ENCODE assay signal across 8 cellular contexts in the genomic region with DNA sequence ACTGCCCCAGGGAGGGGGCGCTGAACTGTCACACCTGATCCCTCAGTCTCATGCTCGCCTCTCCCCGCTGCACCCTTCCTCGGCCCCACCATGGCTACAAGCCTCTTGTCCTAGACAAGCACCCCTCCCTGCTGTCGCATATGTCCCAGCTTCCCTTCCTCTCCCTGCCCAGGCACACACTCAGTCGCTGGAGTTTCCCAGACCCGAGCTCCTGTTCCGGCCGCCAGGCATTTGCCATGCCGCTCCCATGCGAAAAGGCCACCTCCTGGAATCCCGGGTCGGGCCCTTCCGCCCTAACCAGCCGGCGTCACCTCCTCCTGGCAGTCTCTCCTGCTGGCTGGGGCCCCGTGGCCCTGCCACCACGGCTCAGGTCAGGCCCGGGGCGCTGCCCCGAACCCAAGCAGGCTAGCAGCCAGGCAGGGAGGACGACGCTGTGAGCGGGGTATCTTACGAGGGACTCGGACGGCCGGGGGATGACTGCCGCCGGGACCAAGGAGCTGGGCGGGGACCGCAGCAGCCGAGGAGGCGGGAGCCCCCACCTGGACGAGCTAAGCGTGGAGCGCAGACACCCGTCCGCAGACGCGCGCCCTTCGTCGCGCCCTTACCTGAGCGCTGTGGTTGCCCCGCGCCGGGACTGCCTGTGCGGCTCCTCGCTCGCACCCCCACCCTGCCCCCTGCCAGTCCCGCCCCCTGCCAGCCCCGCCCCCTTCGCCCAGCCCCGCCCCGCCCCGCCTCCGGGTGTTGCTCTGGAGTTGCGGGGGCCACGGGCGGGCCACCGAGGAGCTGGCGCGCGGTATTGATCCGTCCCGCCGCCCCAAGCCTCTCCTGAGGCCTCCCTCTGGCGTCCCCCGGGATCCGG. TPM values are rescaled to one million over a fixed set of nuclear protein-coding genes. Genes with fewer than 3 reads are reported as not detected.
DNase-seq lines count a peak whose midpoint lies in the region; ATAC-seq, FAIRE-seq and TF ChIP-seq lines count a peak whose summit lies in the region.

A gene with protein sequence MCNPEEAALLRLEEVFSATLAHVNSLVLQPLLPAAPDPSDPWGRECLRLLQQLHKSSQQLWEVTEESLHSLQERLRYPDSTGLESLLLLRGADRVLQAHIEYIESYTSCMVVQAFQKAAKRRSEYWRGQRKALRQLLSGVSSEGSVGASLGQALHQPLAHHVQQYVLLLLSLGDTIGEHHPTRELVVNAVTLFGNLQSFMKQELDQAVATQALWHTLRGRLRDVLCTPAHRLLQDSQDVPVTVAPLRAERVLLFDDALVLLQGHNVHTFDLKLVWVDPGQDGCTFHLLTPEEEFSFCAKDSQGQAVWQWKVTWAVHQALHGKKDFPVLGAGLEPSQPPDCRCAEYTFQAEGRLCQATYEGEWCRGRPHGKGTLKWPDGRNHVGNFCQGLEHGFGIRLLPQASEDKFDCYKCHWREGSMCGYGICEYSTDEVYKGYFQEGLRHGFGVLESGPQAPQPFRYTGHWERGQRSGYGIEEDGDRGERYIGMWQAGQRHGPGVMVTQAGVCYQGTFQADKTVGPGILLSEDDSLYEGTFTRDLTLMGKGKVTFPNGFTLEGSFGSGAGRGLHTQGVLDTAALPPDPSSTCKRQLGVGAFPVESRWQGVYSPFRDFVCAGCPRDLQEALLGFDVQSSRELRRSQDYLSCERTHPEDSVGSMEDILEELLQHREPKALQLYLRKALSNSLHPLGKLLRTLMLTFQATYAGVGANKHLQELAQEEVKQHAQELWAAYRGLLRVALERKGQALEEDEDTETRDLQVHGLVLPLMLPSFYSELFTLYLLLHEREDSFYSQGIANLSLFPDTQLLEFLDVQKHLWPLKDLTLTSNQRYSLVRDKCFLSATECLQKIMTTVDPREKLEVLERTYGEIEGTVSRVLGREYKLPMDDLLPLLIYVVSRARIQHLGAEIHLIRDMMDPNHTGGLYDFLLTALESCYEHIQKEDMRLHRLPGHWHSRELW (minus strand): TSS at position 642 of the 859 bp plus-strand sequence. CDS start 4,239 bp downstream, outside the sequence.

- no peaks in the 10 kb centered on the region for H3K27me3 ChIP-seq in Peyer's patch

- peak; percentile 74 to 87 (median 83) for DNase-seq in Peyer's patch
- DNase-seq in activated naive CD4-positive, alpha-beta T cell (lab: John Stamatoyannopoulos, UW): peak; percentile 30 to 72 (median 49)
- peak; percentile 44 for DNase-seq in glomerular visceral epithelial cell (ENCODE audit: extremely low spot score)
- peak; percentile 85 for DNase-seq in posterior vena cava (ENCODE audit: low spot score)
- peak; percentile 86 for DNase-seq in urothelium cell line (ENCODE audit: low spot score)
- DNase-seq in GDM1 (lab: John Stamatoyannopoulos, UW): no peak

- no peak for TF ChIP-seq CTCF in GM12875 (IDR thresholded peaks at IDR 0.05; ENCODE audit: borderline replicate concordance, insufficient read depth, low read depth, low read length)
- TF ChIP-seq CTCF in Peyer's patch (IDR thresholded peaks at IDR 0.05): no peak

- H3K27ac ChIP-seq in Peyer's patch: peak within 1 kb of the TSS; percentile 66 to 90 (median 74)

- H3K36me3 ChIP-seq in Peyer's patch: no peaks in the 10 kb centered on the region

- no peak for ATAC-seq in GM21360 (IDR thresholded peaks at IDR 0.05; ENCODE audit: unreplicated experiment)

- peak; percentile 9 for FAIRE-seq in urothelium cell line (lab: Jason Lieb, UNC)

- TF ChIP-seq POLR2A in Peyer's patch (IDR thresholded peaks at IDR 0.05): peak; percentile 84

- no peaks in the 10 kb centered on the region for H3K9me3 ChIP-seq in Peyer's patch

- intact Hi-C loops in posterior vena cava (cut with DNase I): no loop called here

- H3K4me3 ChIP-seq in GM12875 (ENCODE audit: low read depth, low read length): peak within 1 kb of the TSS; percentile 48
- peak within 1 kb of the TSS; percentile 39 to 81 (median 64) for H3K4me3 ChIP-seq in Peyer's patch

- peaks cover 4 to 59% (median 21%) of the 10 kb centered on the region in 4 donors for H3K4me1 ChIP-seq in Peyer's patch

RNA-seq across cellular contexts. Expression of the gene that starts here (rescaled TPM):
- total RNA-seq in Peyer's patch (100 to 1,000 TPM in 1 of 4 donors, 10 to 100 TPM in 3; 64.3 to 113 (median 82.7) TPM), posterior vena cava (10 to 100 TPM; 12.1 to 12.5 TPM)

Comparison
In these comparisons a context has a peak if more than half of its experiments do, and no peak if none do; other contexts are left out.
1. RNA of the gene that starts here (total RNA-seq): 64.3 to 113 TPM in Peyer's patch; 12.1 to 12.5 TPM in posterior vena cava; every median in the first group is over 4 times any median in the second.